In genomic region chr12:108553799-108554198, GRCh38 we compare ENCODE assay signal across 15 cellular contexts. TPM values are rescaled to one million over a fixed set of nuclear protein-coding genes. Genes with fewer than 3 reads are reported as not detected.
"Had no signal": no experiment of that assay in that cellular context is flagged by ENCODE, and none has a peak within 500 bp of the region (broad histone marks: within the 10 kb centered on the region; RNA-seq: fewer than 3 reads in every experiment).

No MANE protein-coding gene starts in this region.

- H3K27me3 ChIP-seq: heart left ventricle, pancreas had no signal

- H3K4me3 ChIP-seq: heart left ventricle, lower lobe of right lung, pancreas, thoracic aorta had no signal

- DNase-seq: activated CD4-positive, alpha-beta T cell treated with anti-CD3 and anti-CD28 coated beads for 4 hours; activated naive CD8-positive, alpha-beta T cell treated with anti-CD3 and anti-CD28 coated beads, Interleukin-2, amount 10 ng/mL, durations not matched to agents 7 days and 5 days; cerebellar nuclear complex; effector memory CD4-positive, alpha-beta T cell; heart left ventricle; left colon; lower lobe of right lung; midbrain; pancreas; stimulated activated CD4-positive, alpha-beta T cell treated with anti-CD3 and anti-CD28 coated beads, Interleukin-2, amount 100 ng/mL, for 24 hours; T-helper 2 cell had no signal

- H3K27ac Mint-ChIP-seq: activated naive CD8-positive, alpha-beta T cell treated with anti-CD3 and anti-CD28 coated beads, Interleukin-2, amount 10 ng/mL, durations not matched to agents 7 days and 5 days; activated T-helper 2 cell treated with anti-CD3 and anti-CD28 coated beads, Interferon-gamma antibody, Interleukin-2, Interleukin-4, amounts not matched to agents 10 μg/mL and 5 μg/mL and 100 μg/mL, durations not matched to agents 14 hours and 24 hours and 36 hours; dendritic cell treated with granulocyte-macrophage colony-stimulating factor and Interleukin-4, amounts not matched to agents 40 ng/mL and 50 ng/mL, for 4 days had no signal

- H3K36me3 ChIP-seq: pancreas had no signal

- H3K4me3 Mint-ChIP-seq: activated naive CD8-positive, alpha-beta T cell treated with anti-CD3 and anti-CD28 coated beads, Interleukin-2, amount 10 ng/mL, durations not matched to agents 7 days and 5 days; dendritic cell treated with granulocyte-macrophage colony-stimulating factor and Interleukin-4, amounts not matched to agents 40 ng/mL and 50 ng/mL, for 4 days had no signal

- H3K9me3 Mint-ChIP-seq: activated naive CD8-positive, alpha-beta T cell treated with anti-CD3 and anti-CD28 coated beads, Interleukin-2, amount 10 ng/mL, durations not matched to agents 7 days and 5 days; activated T-helper 2 cell treated with anti-CD3 and anti-CD28 coated beads, Interferon-gamma antibody, Interleukin-2, Interleukin-4, amounts not matched to agents 10 μg/mL and 5 μg/mL and 100 μg/mL, durations not matched to agents 14 hours and 24 hours and 36 hours; dendritic cell treated with granulocyte-macrophage colony-stimulating factor and Interleukin-4, amounts not matched to agents 40 ng/mL and 50 ng/mL, for 4 days had no signal

- H3K27me3 Mint-ChIP-seq: activated naive CD8-positive, alpha-beta T cell treated with anti-CD3 and anti-CD28 coated beads, Interleukin-2, amount 10 ng/mL, durations not matched to agents 7 days and 5 days; dendritic cell treated with granulocyte-macrophage colony-stimulating factor and Interleukin-4, amounts not matched to agents 40 ng/mL and 50 ng/mL, for 4 days had no signal

- H3K27ac ChIP-seq: epithelial cell of prostate, heart left ventricle, lower lobe of right lung, pancreas, thoracic aorta had no signal

- H3K9me3 ChIP-seq: heart left ventricle, lower lobe of right lung, pancreas, thoracic aorta had no signal

RNA-seq across cellular contexts. Expression of gene TMEM119, which starts 44.1 kb away (rescaled TPM):
- total RNA-seq: activated T-helper 2 cell treated with anti-CD3 and anti-CD28 coated beads, Interferon-gamma antibody, Interleukin-2, Interleukin-4, amounts not matched to agents 10 μg/mL and 5 μg/mL and 100 μg/mL, durations not matched to agents 14 hours and 24 hours and 36 hours had no signal
